8 cellular contexts compared by ENCODE assay signal in the genomic region with DNA sequence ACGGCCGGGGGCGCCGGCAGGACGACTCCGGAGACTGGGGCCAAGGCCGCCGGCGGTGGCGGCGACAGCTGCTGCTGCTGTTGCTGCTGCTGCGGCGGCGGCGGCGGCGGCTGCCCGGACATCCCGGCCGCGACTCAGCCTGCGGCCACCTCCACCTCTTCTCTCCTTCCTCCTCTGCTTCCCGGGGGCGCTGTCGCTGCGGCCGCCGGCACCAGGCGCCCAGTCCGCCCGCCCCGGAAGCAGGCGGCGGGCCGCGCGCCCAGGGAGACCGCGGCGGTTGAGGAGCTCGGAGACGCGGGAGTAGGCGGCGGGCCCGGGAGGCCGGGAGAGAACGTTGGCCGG. TPM values are rescaled to one million over a fixed set of nuclear protein-coding genes. Genes with fewer than 3 reads are reported as not detected.
DNase-seq lines count a peak whose midpoint lies in the region; ATAC-seq and TF ChIP-seq lines count a peak whose summit lies in the region.

No MANE protein-coding gene starts in this region.

- no CpG with 5 or more reads among the region's 49 CpGs for WGBS in esophagus squamous epithelium, 2 donors

- intact Hi-C loops in esophagus squamous epithelium (cut with DNase I) = no loop called here

- peak in 2 of 6 experiments; percentile 16 to 31 for TF ChIP-seq CTCF in esophagus squamous epithelium (IDR thresholded peaks at IDR 0.05)
- TF ChIP-seq CTCF in progenitor cell of endocrine pancreas (IDR thresholded peaks at IDR 0.05; ENCODE audit: unreplicated experiment) = peak; percentile 33

- no peaks in the 10 kb centered on the region for H3K27me3 ChIP-seq in esophagus squamous epithelium

- peaks cover 0 to 4% (median 0%) of the 10 kb centered on the region in 3 donors for H3K36me3 ChIP-seq in esophagus squamous epithelium

- peak overlapping the region; percentile 95 to 99 (median 98) for H3K27ac ChIP-seq in esophagus squamous epithelium

- peak in 2 of 4 donors; percentile 55 to 56 for TF ChIP-seq POLR2A in esophagus squamous epithelium (IDR thresholded peaks at IDR 0.05)

- peak overlapping the region; percentile 55 for H3K4me3 Mint-ChIP-seq in progenitor cell of endocrine pancreas (ENCODE audit: low read depth)

- no peaks in the 10 kb centered on the region for H3K27me3 Mint-ChIP-seq in progenitor cell of endocrine pancreas

- H3K9me3 ChIP-seq in esophagus squamous epithelium = no peaks in the 10 kb centered on the region

- H3K4me1 ChIP-seq in esophagus squamous epithelium = peaks cover 0 to 48% (median 10%) of the 10 kb centered on the region in 3 donors

- peak; percentile 53 for ATAC-seq in GM19467 (IDR thresholded peaks at IDR 0.05; ENCODE audit: unreplicated experiment)
- ATAC-seq in HG03565 (IDR thresholded peaks at IDR 0.05; ENCODE audit: unreplicated experiment) = peak; percentile 37

- peaks cover 4% of the 10 kb centered on the region for H3K36me3 Mint-ChIP-seq in progenitor cell of endocrine pancreas (ENCODE audit: insufficient read depth)

- H3K9me3 Mint-ChIP-seq in progenitor cell of endocrine pancreas (ENCODE audit: low read depth) = peaks cover 3% of the 10 kb centered on the region

- peak; percentile 80 for DNase-seq in EH (ENCODE audit: low read depth)
- peak; percentile 68 for DNase-seq in T-helper 22 cell (ENCODE audit: low read depth)
- no peak for DNase-seq in esophagus squamous epithelium (lab: John Stamatoyannopoulos, UW)
- no peak for DNase-seq in progenitor cell of endocrine pancreas (ENCODE audit: low spot score, unreplicated experiment)
- DNase-seq in NCI-H226 = no peak
- DNase-seq in SIG-M5 treated with dmso at 0.1 percent for 504 hours (lab: John Stamatoyannopoulos, UW; ENCODE audit: unreplicated experiment) = no peak

- H3K4me1 Mint-ChIP-seq in progenitor cell of endocrine pancreas (ENCODE audit: low read depth) = peaks cover 31% of the 10 kb centered on the region

- H3K4me3 ChIP-seq in esophagus squamous epithelium = peak overlapping the region; percentile 72 to 94 (median 86)

- no peak overlapping the region for H3K27ac Mint-ChIP-seq in progenitor cell of endocrine pancreas

RNA-seq across cellular contexts. Expression of gene RANBP9, which starts 0.3 kb away (rescaled TPM):
- 10 to 100 TPM; 32.9 to 69.6 (median 63.3) TPM for total RNA-seq in esophagus squamous epithelium
- total RNA-seq in progenitor cell of endocrine pancreas = 58.4 and 59.7 TPM in 2 replicates

Comparison
In these comparisons a context has a peak if more than half of its experiments do, and no peak if none do; other contexts are left out.
1. DNase-seq: peak in EH (single experiment) and T-helper 22 cell (single experiment); none in esophagus squamous epithelium (single experiment), progenitor cell of endocrine pancreas (single experiment), NCI-H226 (single experiment) and SIG-M5 treated with dmso at 0.1 percent for 504 hours (single experiment).